12 cellular contexts compared by ENCODE assay signal in genomic region chr19:49491804-49492572, GRCh38.
DNase-seq lines count a peak whose midpoint lies in the region; ATAC-seq and TF ChIP-seq lines count a peak whose summit lies in the region.
"Had no signal": no experiment of that assay in that cellular context is flagged by ENCODE, and none has a peak within 500 bp of the region (broad histone marks: within the 10 kb centered on the region; RNA-seq: fewer than 3 reads in every experiment).

No MANE protein-coding gene starts in this region.

- no peak overlapping the region for H3K4me3 ChIP-seq in effector memory CD4-positive, alpha-beta T cell (ENCODE audit: insufficient read depth, low read depth, low read length, poor library complexity, severe bottlenecking)
- H3K4me3 ChIP-seq in stomach smooth muscle (ENCODE audit: low read length in 2 of 2): no peak overlapping the region
- no peak overlapping the region for H3K4me3 ChIP-seq in brain microvascular endothelial cell (ENCODE audit: low read depth, low read length)
- H3K4me3 ChIP-seq: gastrocnemius medialis, SJCRH30 had no signal

- TF ChIP-seq CTCF in RWPE1 (conservative IDR thresholded peaks at IDR 0.05; ENCODE audit: low read depth) (no peak), brain microvascular endothelial cell (IDR thresholded peaks at IDR 0.05; ENCODE audit: low read depth, low read length, missing control alignments) (no peak)

- peaks cover 45% of the 10 kb centered on the region for H3K36me3 ChIP-seq in effector memory CD4-positive, alpha-beta T cell (ENCODE audit: control insufficient read depth, insufficient read depth, low read length)
- peaks cover 33 to 35% of the 10 kb centered on the region in 2 donors for H3K36me3 ChIP-seq in stomach smooth muscle (ENCODE audit: control insufficient read depth in 2 of 2, insufficient read depth in 2 of 2, low read length in 2 of 2)
- H3K36me3 ChIP-seq in brain microvascular endothelial cell (replicated peaks): peaks cover 60% of the 10 kb centered on the region

- POLR2A ChIA-PET in RWPE1 (lab: Yijun Ruan, JAX; ENCODE audit: low non-redundant PET): no interaction called here

- peak overlapping the region; percentile 88 for H3K27ac ChIP-seq in RWPE1
- peak overlapping the region; percentile 29 for H3K27ac ChIP-seq in effector memory CD4-positive, alpha-beta T cell (ENCODE audit: insufficient read depth, low read length, poor library complexity, severe bottlenecking)
- H3K27ac ChIP-seq in stomach smooth muscle (ENCODE audit: low read length): peak overlapping the region; percentile 24
- no peak overlapping the region for H3K27ac ChIP-seq in brain microvascular endothelial cell

- no peaks in the 10 kb centered on the region for H3K27me3 ChIP-seq in effector memory CD4-positive, alpha-beta T cell (replicated peaks; ENCODE audit: control insufficient read depth, insufficient read depth, low read length, poor library complexity, severe bottlenecking)
- H3K27me3 ChIP-seq in stomach smooth muscle (ENCODE audit: control insufficient read depth in 1 of 2, insufficient read depth in 2 of 2, low read length in 2 of 2) (no peaks in the 10 kb centered on the region), brain microvascular endothelial cell (replicated peaks) (no peaks in the 10 kb centered on the region)
- H3K27me3 ChIP-seq: gastrocnemius medialis, SJCRH30 had no signal

- H3K4me1 ChIP-seq in effector memory CD4-positive, alpha-beta T cell (ENCODE audit: control insufficient read depth, insufficient read depth, low read length, poor library complexity, severe bottlenecking): peaks cover 33% of the 10 kb centered on the region
- H3K4me1 ChIP-seq in stomach smooth muscle (ENCODE audit: control insufficient read depth, insufficient read depth, low read length): peaks cover 28% of the 10 kb centered on the region

- no peaks in the 10 kb centered on the region for H3K9me3 ChIP-seq in effector memory CD4-positive, alpha-beta T cell (ENCODE audit: control insufficient read depth, low read length)
- H3K9me3 ChIP-seq in stomach smooth muscle (ENCODE audit: control insufficient read depth in 2 of 2, low read length in 2 of 2): no peaks in the 10 kb centered on the region
- H3K9me3 ChIP-seq: gastrocnemius medialis, SJCRH30 had no signal

- no peak overlapping the region for H3K9ac ChIP-seq in stomach smooth muscle (ENCODE audit: low read length in 2 of 2)

- DNase-seq in stimulated activated CD4-positive, alpha-beta T cell treated with anti-CD3 and anti-CD28 coated beads, Interleukin-15, amount 100 ng/mL, for 24 hours: peak; percentile 19
- DNase-seq in stimulated activated CD4-positive, alpha-beta T cell treated with anti-CD3 and anti-CD28 coated beads, Interleukin-12 subunit alpha, Interleukin-12 subunit beta, amount 100 ng/mL, for 4 hours: no peak
- DNase-seq in RWPE1 (ENCODE audit: low spot score) (no peak), C1 segment of cervical spinal cord (lab: John Stamatoyannopoulos, UW) (no peak), brain microvascular endothelial cell (no peak)
- DNase-seq in effector memory CD4-positive, alpha-beta T cell: no peak
- DNase-seq: gastrocnemius medialis, retina had no signal

- CTCF ChIA-PET in RWPE1 (lab: Yijun Ruan, JAX): interaction anchor here (0.6 kb wide), 1 partner anchor 48 kb away, joined by 3 read pairs; no protein-coding TSS in a partner anchor

- ATAC-seq in HG03135 (IDR thresholded peaks at IDR 0.05; ENCODE audit: unreplicated experiment): no peak
- ATAC-seq: gastrocnemius medialis, left lobe of liver had no signal

- in situ Hi-C loops in brain microvascular endothelial cell (cut with HindIII; ENCODE audit: low pct_ligation_motif_present, low sequenced_read_pairs): no loop called here
